Comparison of ENCODE assay signal across 1 cellular context in genomic region chr20:34215711-34216381, GRCh38.
TF ChIP-seq lines count a peak whose summit lies in the region.

No MANE protein-coding gene starts in this region.

TF ChIP-seq in K562, 482 proteins besides CTCF, POLR2A, EP300 and RAD21 (continued from another document and continues in another):
- TF ChIP-seq, protein P1, sequence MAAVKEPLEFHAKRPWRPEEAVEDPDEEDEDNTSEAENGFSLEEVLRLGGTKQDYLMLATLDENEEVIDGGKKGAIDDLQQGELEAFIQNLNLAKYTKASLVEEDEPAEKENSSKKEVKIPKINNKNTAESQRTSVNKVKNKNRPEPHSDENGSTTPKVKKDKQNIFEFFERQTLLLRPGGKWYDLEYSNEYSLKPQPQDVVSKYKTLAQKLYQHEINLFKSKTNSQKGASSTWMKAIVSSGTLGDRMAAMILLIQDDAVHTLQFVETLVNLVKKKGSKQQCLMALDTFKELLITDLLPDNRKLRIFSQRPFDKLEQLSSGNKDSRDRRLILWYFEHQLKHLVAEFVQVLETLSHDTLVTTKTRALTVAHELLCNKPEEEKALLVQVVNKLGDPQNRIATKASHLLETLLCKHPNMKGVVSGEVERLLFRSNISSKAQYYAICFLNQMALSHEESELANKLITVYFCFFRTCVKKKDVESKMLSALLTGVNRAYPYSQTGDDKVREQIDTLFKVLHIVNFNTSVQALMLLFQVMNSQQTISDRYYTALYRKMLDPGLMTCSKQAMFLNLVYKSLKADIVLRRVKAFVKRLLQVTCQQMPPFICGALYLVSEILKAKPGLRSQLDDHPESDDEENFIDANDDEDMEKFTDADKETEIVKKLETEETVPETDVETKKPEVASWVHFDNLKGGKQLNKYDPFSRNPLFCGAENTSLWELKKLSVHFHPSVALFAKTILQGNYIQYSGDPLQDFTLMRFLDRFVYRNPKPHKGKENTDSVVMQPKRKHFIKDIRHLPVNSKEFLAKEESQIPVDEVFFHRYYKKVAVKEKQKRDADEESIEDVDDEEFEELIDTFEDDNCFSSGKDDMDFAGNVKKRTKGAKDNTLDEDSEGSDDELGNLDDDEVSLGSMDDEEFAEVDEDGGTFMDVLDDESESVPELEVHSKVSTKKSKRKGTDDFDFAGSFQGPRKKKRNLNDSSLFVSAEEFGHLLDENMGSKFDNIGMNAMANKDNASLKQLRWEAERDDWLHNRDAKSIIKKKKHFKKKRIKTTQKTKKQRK (IDR thresholded peaks at IDR 0.05; ENCODE audit: borderline replicate concordance, low read depth, low read length), result no peak
- peak; percentile 61 for TF ChIP-seq FIP1L1 (IDR thresholded peaks at IDR 0.05; ENCODE audit: low read depth, low read length, poor library complexity, severe bottlenecking)
- TF ChIP-seq, protein P2, sequence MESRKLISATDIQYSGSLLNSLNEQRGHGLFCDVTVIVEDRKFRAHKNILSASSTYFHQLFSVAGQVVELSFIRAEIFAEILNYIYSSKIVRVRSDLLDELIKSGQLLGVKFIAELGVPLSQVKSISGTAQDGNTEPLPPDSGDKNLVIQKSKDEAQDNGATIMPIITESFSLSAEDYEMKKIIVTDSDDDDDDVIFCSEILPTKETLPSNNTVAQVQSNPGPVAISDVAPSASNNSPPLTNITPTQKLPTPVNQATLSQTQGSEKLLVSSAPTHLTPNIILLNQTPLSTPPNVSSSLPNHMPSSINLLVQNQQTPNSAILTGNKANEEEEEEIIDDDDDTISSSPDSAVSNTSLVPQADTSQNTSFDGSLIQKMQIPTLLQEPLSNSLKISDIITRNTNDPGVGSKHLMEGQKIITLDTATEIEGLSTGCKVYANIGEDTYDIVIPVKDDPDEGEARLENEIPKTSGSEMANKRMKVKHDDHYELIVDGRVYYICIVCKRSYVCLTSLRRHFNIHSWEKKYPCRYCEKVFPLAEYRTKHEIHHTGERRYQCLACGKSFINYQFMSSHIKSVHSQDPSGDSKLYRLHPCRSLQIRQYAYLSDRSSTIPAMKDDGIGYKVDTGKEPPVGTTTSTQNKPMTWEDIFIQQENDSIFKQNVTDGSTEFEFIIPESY (CRISPR knock-in tag; IDR thresholded peaks at IDR 0.05), result peak; percentile 66; the same call in 1 of the 2 replicates
- TF ChIP-seq SMARCE1 (IDR thresholded peaks at IDR 0.05), result 0 out of 2 replicates have a peak, but pooled peaks have one; percentile 22
- peak; percentile 36; the same call in 1 of the 2 replicates for TF ChIP-seq ATF7 (IDR thresholded peaks at IDR 0.05)
- TF ChIP-seq MAFK (IDR thresholded peaks at IDR 0.05; ENCODE audit: low read length), result peak; percentile 66; the same call in 1 of the 2 replicates
- peak; percentile 61 to 70; a peak in 3 of 4 replicates for TF ChIP-seq NRF1 (conservative IDR thresholded peaks at IDR 0.05 in 1 of 2, IDR thresholded peaks at IDR 0.05 in 1 of 2)
- TF ChIP-seq ZNF174 (CRISPR knock-in tag; IDR thresholded peaks at IDR 0.05), result no peak
- TF ChIP-seq PCBP1 (IDR thresholded peaks at IDR 0.05; ENCODE audit: low read depth, low read length, poor library complexity, severe bottlenecking), result peak; percentile 36
- TF ChIP-seq RBM17 (IDR thresholded peaks at IDR 0.05; ENCODE audit: borderline replicate concordance, low read depth, low read length), result no peak
- no peak for TF ChIP-seq CEBPG (CRISPR knock-in tag; IDR thresholded peaks at IDR 0.05)
- no peak for TF ChIP-seq CEBPG (tag; conservative IDR thresholded peaks at IDR 0.05 in 1 of 2, IDR thresholded peaks at IDR 0.05 in 1 of 2)
- no peak for TF ChIP-seq POLR3A (IDR thresholded peaks at IDR 0.05; ENCODE audit: borderline replicate concordance, extremely low read depth, insufficient read depth, insufficient read length)
- TF ChIP-seq IRF1 (CRISPR knock-in tag; IDR thresholded peaks at IDR 0.05; ENCODE audit: borderline replicate concordance), result no peak
- no peak for TF ChIP-seq SRSF7 (optimal IDR thresholded peaks at IDR 0.05; ENCODE audit: low read depth, low read length)
- TF ChIP-seq, protein P3, sequence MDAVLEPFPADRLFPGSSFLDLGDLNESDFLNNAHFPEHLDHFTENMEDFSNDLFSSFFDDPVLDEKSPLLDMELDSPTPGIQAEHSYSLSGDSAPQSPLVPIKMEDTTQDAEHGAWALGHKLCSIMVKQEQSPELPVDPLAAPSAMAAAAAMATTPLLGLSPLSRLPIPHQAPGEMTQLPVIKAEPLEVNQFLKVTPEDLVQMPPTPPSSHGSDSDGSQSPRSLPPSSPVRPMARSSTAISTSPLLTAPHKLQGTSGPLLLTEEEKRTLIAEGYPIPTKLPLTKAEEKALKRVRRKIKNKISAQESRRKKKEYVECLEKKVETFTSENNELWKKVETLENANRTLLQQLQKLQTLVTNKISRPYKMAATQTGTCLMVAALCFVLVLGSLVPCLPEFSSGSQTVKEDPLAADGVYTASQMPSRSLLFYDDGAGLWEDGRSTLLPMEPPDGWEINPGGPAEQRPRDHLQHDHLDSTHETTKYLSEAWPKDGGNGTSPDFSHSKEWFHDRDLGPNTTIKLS (IDR thresholded peaks at IDR 0.05; ENCODE audit: borderline replicate concordance, low read depth), result peak; percentile 43; the same call in 1 of the 2 replicates
- peak; percentile 62 for TF ChIP-seq CCNT2 (IDR thresholded peaks at IDR 0.05; ENCODE audit: borderline replicate concordance, extremely low read depth, insufficient read length, low read depth, low read length)
- TF ChIP-seq, protein P4, sequence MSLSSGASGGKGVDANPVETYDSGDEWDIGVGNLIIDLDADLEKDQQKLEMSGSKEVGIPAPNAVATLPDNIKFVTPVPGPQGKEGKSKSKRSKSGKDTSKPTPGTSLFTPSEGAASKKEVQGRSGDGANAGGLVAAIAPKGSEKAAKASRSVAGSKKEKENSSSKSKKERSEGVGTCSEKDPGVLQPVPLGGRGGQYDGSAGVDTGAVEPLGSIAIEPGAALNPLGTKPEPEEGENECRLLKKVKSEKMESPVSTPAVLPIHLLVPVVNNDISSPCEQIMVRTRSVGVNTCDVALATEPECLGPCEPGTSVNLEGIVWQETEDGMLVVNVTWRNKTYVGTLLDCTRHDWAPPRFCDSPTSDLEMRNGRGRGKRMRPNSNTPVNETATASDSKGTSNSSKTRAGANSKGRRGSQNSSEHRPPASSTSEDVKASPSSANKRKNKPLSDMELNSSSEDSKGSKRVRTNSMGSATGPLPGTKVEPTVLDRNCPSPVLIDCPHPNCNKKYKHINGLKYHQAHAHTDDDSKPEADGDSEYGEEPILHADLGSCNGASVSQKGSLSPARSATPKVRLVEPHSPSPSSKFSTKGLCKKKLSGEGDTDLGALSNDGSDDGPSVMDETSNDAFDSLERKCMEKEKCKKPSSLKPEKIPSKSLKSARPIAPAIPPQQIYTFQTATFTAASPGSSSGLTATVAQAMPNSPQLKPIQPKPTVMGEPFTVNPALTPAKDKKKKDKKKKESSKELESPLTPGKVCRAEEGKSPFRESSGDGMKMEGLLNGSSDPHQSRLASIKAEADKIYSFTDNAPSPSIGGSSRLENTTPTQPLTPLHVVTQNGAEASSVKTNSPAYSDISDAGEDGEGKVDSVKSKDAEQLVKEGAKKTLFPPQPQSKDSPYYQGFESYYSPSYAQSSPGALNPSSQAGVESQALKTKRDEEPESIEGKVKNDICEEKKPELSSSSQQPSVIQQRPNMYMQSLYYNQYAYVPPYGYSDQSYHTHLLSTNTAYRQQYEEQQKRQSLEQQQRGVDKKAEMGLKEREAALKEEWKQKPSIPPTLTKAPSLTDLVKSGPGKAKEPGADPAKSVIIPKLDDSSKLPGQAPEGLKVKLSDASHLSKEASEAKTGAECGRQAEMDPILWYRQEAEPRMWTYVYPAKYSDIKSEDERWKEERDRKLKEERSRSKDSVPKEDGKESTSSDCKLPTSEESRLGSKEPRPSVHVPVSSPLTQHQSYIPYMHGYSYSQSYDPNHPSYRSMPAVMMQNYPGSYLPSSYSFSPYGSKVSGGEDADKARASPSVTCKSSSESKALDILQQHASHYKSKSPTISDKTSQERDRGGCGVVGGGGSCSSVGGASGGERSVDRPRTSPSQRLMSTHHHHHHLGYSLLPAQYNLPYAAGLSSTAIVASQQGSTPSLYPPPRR (CRISPR knock-in tag; IDR thresholded peaks at IDR 0.05; ENCODE audit: borderline replicate concordance), result no peak
- TF ChIP-seq TAF9B (IDR thresholded peaks at IDR 0.05; ENCODE audit: partially characterized antibody), result no peak
- peak; percentile 65 for TF ChIP-seq MEIS2 (IDR thresholded peaks at IDR 0.05; ENCODE audit: partially characterized antibody)
- TF ChIP-seq TBP (optimal IDR thresholded peaks at IDR 0.05; ENCODE audit: low read depth, low read length), result peak; percentile 26
- no peak for TF ChIP-seq ZSCAN29 (IDR thresholded peaks at IDR 0.05)
- TF ChIP-seq ZFX (CRISPR knock-in tag; IDR thresholded peaks at IDR 0.05), result peak; percentile 81
- no peak for TF ChIP-seq KLF1 (tag; IDR thresholded peaks at IDR 0.05)
- no peak for TF ChIP-seq OTX1 (CRISPR knock-in tag; IDR thresholded peaks at IDR 0.05)
- 0 out of 2 replicates have a peak, but pooled peaks have one; percentile 28 for TF ChIP-seq MYC (IDR thresholded peaks at IDR 0.05; ENCODE audit: low read depth, low read length)
- TF ChIP-seq MYC (CRISPR knock-in tag; IDR thresholded peaks at IDR 0.05; ENCODE audit: borderline replicate concordance, low read depth), result no peak
- 0 out of 4 replicates have a peak, but pooled peaks of 1 of the 2 experiments have one; percentile 41 for TF ChIP-seq MNT (conservative IDR thresholded peaks at IDR 0.05)
- TF ChIP-seq, protein P5, sequence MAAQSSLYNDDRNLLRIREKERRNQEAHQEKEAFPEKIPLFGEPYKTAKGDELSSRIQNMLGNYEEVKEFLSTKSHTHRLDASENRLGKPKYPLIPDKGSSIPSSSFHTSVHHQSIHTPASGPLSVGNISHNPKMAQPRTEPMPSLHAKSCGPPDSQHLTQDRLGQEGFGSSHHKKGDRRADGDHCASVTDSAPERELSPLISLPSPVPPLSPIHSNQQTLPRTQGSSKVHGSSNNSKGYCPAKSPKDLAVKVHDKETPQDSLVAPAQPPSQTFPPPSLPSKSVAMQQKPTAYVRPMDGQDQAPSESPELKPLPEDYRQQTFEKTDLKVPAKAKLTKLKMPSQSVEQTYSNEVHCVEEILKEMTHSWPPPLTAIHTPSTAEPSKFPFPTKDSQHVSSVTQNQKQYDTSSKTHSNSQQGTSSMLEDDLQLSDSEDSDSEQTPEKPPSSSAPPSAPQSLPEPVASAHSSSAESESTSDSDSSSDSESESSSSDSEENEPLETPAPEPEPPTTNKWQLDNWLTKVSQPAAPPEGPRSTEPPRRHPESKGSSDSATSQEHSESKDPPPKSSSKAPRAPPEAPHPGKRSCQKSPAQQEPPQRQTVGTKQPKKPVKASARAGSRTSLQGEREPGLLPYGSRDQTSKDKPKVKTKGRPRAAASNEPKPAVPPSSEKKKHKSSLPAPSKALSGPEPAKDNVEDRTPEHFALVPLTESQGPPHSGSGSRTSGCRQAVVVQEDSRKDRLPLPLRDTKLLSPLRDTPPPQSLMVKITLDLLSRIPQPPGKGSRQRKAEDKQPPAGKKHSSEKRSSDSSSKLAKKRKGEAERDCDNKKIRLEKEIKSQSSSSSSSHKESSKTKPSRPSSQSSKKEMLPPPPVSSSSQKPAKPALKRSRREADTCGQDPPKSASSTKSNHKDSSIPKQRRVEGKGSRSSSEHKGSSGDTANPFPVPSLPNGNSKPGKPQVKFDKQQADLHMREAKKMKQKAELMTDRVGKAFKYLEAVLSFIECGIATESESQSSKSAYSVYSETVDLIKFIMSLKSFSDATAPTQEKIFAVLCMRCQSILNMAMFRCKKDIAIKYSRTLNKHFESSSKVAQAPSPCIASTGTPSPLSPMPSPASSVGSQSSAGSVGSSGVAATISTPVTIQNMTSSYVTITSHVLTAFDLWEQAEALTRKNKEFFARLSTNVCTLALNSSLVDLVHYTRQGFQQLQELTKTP (IDR thresholded peaks at IDR 0.05; ENCODE audit: low read depth in 1 of 2, partially characterized antibody in 2 of 2), result no peak
- peak; percentile 40; the same call in 1 of the 2 replicates for TF ChIP-seq GABPB1 (CRISPR knock-in tag; IDR thresholded peaks at IDR 0.05)
- TF ChIP-seq SP1 (CRISPR knock-in tag; IDR thresholded peaks at IDR 0.05), result no peak
- peak; percentile 79 for TF ChIP-seq MAFG (tag; conservative IDR thresholded peaks at IDR 0.05)
- TF ChIP-seq ELF4 (CRISPR knock-in tag; IDR thresholded peaks at IDR 0.05), result no peak
- no peak for TF ChIP-seq NCOA2 (IDR thresholded peaks at IDR 0.05; ENCODE audit: partially characterized antibody in 2 of 2)
- no peak for TF ChIP-seq MCM3 (IDR thresholded peaks at IDR 0.05)
- peak; percentile 95 for TF ChIP-seq C11orf30 (IDR thresholded peaks at IDR 0.05; ENCODE audit: low read depth)
- peak; percentile 53 for TF ChIP-seq RBBP5 (IDR thresholded peaks at IDR 0.05; ENCODE audit: borderline replicate concordance, insufficient read depth, low read length, poor library complexity, severe bottlenecking)
- TF ChIP-seq PHF8 (IDR thresholded peaks at IDR 0.05; ENCODE audit: borderline replicate concordance, low read length), result peak; percentile 54; the same call in 1 of the 2 replicates
- TF ChIP-seq FOSL1 (tag; conservative IDR thresholded peaks at IDR 0.05), result peak; percentile 68
- peak; percentile 84 for TF ChIP-seq RBFOX2 (IDR thresholded peaks at IDR 0.05; ENCODE audit: low read depth, low read length)
- TF ChIP-seq TRIM24 (IDR thresholded peaks at IDR 0.05), result peak in 1 of 2 experiments; percentile 23; a peak in 1 of 4 replicates
- TF ChIP-seq TEAD4 (IDR thresholded peaks at IDR 0.05; ENCODE audit: low read length), result no peak
- TF ChIP-seq TEAD4 (CRISPR knock-in tag; IDR thresholded peaks at IDR 0.05; ENCODE audit: borderline replicate concordance), result no peak
